In the genomic region with DNA sequence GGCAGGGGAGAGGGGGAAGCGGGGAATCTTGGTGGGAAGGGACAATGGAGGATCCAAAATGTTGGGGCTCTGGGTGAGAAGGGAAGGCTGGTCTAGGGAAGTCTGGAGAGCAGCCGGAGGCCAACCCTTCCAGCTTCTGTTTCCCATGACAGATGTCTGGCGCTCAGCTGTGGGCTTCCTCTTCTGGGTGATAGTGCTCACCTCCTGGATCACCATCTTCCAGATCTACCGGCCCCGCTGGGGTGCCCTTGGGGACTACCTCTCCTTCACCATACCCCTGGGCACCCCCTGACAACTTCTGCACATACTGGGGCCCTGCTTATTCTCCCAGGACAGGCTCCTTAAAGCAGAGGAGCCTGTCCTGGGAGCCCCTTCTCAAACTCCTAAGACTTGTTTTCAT, we compare ENCODE assay signal across 9 cellular contexts. TPM values are rescaled to one million over a fixed set of nuclear protein-coding genes. Genes with fewer than 3 reads are reported as not detected.
DNase-seq lines count a peak whose midpoint lies in the region; ATAC-seq and TF ChIP-seq lines count a peak whose summit lies in the region.
"Had no signal": no experiment of that assay in that cellular context is flagged by ENCODE, and none has a peak within 500 bp of the region (broad histone marks: within the 10 kb centered on the region; RNA-seq: fewer than 3 reads in every experiment).

No MANE protein-coding gene starts in this region.

- no peak for TF ChIP-seq CTCF in CD4-positive, alpha-beta T cell (IDR thresholded peaks at IDR 0.05)
- TF ChIP-seq CTCF in LNCaP clone FGC (IDR thresholded peaks at IDR 0.05; ENCODE audit: control insufficient read depth, extremely low read depth, insufficient read depth), result no peak
- TF ChIP-seq CTCF in colonic mucosa (IDR thresholded peaks at IDR 0.05), result no peak
- no peak for TF ChIP-seq CTCF in neural cell (IDR thresholded peaks at IDR 0.05; ENCODE audit: poor library complexity, severe bottlenecking)
- TF ChIP-seq CTCF in prostate gland (IDR thresholded peaks at IDR 0.05), result no peak

- 90% methylated on average over 5 of the region's 5 CpGs for WGBS in prostate gland

- peak overlapping the region; percentile 91 for H3K4me2 ChIP-seq in neural cell (ENCODE audit: low read length)

- peak overlapping the region; percentile 94 for H3K4me3 Mint-ChIP-seq in CD4-positive, alpha-beta T cell

- no peak overlapping the region for H3K27ac ChIP-seq in CD4-positive, alpha-beta T cell (ENCODE audit: low read depth, low read length)
- H3K27ac ChIP-seq in colonic mucosa, result no peak overlapping the region
- H3K27ac ChIP-seq in neural cell (ENCODE audit: low read length), result no peak overlapping the region
- no peak overlapping the region for H3K27ac ChIP-seq in prostate gland

- TF ChIP-seq RAD21 in neural cell (conservative IDR thresholded peaks at IDR 0.05), result no peak

- no peaks in the 10 kb centered on the region for H3K27me3 ChIP-seq in CD4-positive, alpha-beta T cell (ENCODE audit: control insufficient read depth, insufficient read depth, low read length)
- no peaks in the 10 kb centered on the region for H3K27me3 ChIP-seq in colonic mucosa
- H3K27me3 ChIP-seq in neural cell (ENCODE audit: insufficient read depth, low read depth, low read length), result no peaks in the 10 kb centered on the region
- H3K27me3 ChIP-seq in prostate gland (replicated peaks; ENCODE audit: insufficient read depth), result no peaks in the 10 kb centered on the region

- CTCF ChIA-PET in CD4-positive, alpha-beta T cell (lab: Charles Lee), result no interaction called here

- no peaks in the 10 kb centered on the region for H4K20me1 ChIP-seq in neural cell (ENCODE audit: insufficient read depth)

- H3K36me3 Mint-ChIP-seq in CD4-positive, alpha-beta T cell (ENCODE audit: low read depth), result peaks cover 30% of the 10 kb centered on the region

- TF ChIP-seq POLR2A in prostate gland (IDR thresholded peaks at IDR 0.05), result no peak

- no peaks in the 10 kb centered on the region for H3F3A ChIP-seq in neural cell (ENCODE audit: insufficient read depth, low read length, poor library complexity, severe bottlenecking)

- no peak for ATAC-seq in CD4-positive, alpha-beta T cell (ENCODE audit: poor library complexity)

- H3K79me2 ChIP-seq in neural cell (replicated peaks; ENCODE audit: insufficient read depth, low read length), result peaks cover 22% of the 10 kb centered on the region

- intact Hi-C loops in CD4-positive, alpha-beta T cell (cut with DNase I, micrococcal nuclease), result loop anchor here in 1 of 2 experiments (5.0 to 10.0 kb wide), 2 partner anchors 44 to 368 kb away; partner anchors contain the start of genes OVOL3, POLR2I, TBCB and ZBTB32
- intact Hi-C loops in colonic mucosa (cut with DNase I), result loop anchor here (10.0 kb wide), 1 partner anchor 188 kb away; the partner anchor contains the start of gene LRFN3
- intact Hi-C loops in prostate gland (cut with DNase I), result loop anchor here (10.0 kb wide), 1 partner anchor 468 kb away; the partner anchor contains the start of genes ZNF146 and ZNF565

- H3K4me1 ChIP-seq in colonic mucosa (no peaks in the 10 kb centered on the region), prostate gland (replicated peaks) (peaks cover 13% of the 10 kb centered on the region)

- no peak for TF ChIP-seq EP300 in neural cell (conservative IDR thresholded peaks at IDR 0.05; ENCODE audit: poor library complexity, severe bottlenecking)

- H3K27ac Mint-ChIP-seq in CD4-positive, alpha-beta T cell, result no peak overlapping the region

- H3K9me3 ChIP-seq in CD4-positive, alpha-beta T cell (ENCODE audit: control insufficient read depth, low read length), result no peaks in the 10 kb centered on the region
- H3K9me3 ChIP-seq in colonic mucosa (no peaks in the 10 kb centered on the region), neural cell (ENCODE audit: low read length) (no peaks in the 10 kb centered on the region), prostate gland (no peaks in the 10 kb centered on the region)

- peak overlapping the region; percentile 98 for H3K4me3 ChIP-seq in LNCaP clone FGC (ENCODE audit: low read depth, low read length)
- peak overlapping the region; percentile 89 for H3K4me3 ChIP-seq in colonic mucosa
- peak overlapping the region; percentile 94 for H3K4me3 ChIP-seq in neural cell (ENCODE audit: low read length)
- H3K4me3 ChIP-seq in prostate gland, result no peak overlapping the region

- H3K36me3 ChIP-seq in colonic mucosa (no peaks in the 10 kb centered on the region), neural cell (ENCODE audit: insufficient read depth, low read length) (no peaks in the 10 kb centered on the region), prostate gland (no peaks in the 10 kb centered on the region)

- POLR2A ChIA-PET in CD4-positive, alpha-beta T cell (lab: Charles Lee), result no interaction called here

- DNase-seq in CD4-positive, alpha-beta T cell, result no peak
- DNase-seq in LNCaP clone FGC (ENCODE audit: low read depth) (no peak), colonic mucosa (no peak), GOT3 (lab: John Stamatoyannopoulos, UW) (no peak), NCI-H187 (lab: John Stamatoyannopoulos, UW) (no peak), prostate gland (ENCODE audit: low spot score) (no peak), MV-4-11 (lab: John Stamatoyannopoulos, UW) (no peak)
- DNase-seq: stimulated activated naive CD4-positive, alpha-beta T cell treated with Interleukin-2 at 50 U/mL for 16 hours had no signal

- H3K9me3 Mint-ChIP-seq in CD4-positive, alpha-beta T cell, result no peaks in the 10 kb centered on the region

- peaks cover 47% of the 10 kb centered on the region for H3K4me1 Mint-ChIP-seq in CD4-positive, alpha-beta T cell (ENCODE audit: low read depth)

- H3K9ac ChIP-seq in colonic mucosa (ENCODE audit: low read depth in 2 of 2, low read length in 2 of 2) (peak overlapping the region in 1 of 2 donors; percentile 79), neural cell (ENCODE audit: low read length) (peak overlapping the region; percentile 81)

- no peak overlapping the region for H2AFZ ChIP-seq in neural cell (ENCODE audit: low read depth, low read length)

- no peaks in the 10 kb centered on the region for H3K9me2 ChIP-seq in neural cell (ENCODE audit: insufficient read depth, low read length)

- no peaks in the 10 kb centered on the region for H3K27me3 Mint-ChIP-seq in CD4-positive, alpha-beta T cell

TF ChIP-seq in neural cell, 6 proteins besides CTCF, POLR2A, EP300 and RAD21:
- TF ChIP-seq SMC3 (conservative IDR thresholded peaks at IDR 0.05; ENCODE audit: poor library complexity) (no peak), MXI1 (conservative IDR thresholded peaks at IDR 0.05; ENCODE audit: poor library complexity, severe bottlenecking) (no peak), EZH2 (IDR thresholded peaks at IDR 0.05; ENCODE audit: borderline replicate concordance, insufficient read depth, low read length, poor library complexity, severe bottlenecking) (no peak), POLR2AphosphoS5 (IDR thresholded peaks at IDR 0.05) (no peak), TAF1 (IDR thresholded peaks at IDR 0.05; ENCODE audit: low read depth) (no peak)
- TF ChIP-seq, protein P1, sequence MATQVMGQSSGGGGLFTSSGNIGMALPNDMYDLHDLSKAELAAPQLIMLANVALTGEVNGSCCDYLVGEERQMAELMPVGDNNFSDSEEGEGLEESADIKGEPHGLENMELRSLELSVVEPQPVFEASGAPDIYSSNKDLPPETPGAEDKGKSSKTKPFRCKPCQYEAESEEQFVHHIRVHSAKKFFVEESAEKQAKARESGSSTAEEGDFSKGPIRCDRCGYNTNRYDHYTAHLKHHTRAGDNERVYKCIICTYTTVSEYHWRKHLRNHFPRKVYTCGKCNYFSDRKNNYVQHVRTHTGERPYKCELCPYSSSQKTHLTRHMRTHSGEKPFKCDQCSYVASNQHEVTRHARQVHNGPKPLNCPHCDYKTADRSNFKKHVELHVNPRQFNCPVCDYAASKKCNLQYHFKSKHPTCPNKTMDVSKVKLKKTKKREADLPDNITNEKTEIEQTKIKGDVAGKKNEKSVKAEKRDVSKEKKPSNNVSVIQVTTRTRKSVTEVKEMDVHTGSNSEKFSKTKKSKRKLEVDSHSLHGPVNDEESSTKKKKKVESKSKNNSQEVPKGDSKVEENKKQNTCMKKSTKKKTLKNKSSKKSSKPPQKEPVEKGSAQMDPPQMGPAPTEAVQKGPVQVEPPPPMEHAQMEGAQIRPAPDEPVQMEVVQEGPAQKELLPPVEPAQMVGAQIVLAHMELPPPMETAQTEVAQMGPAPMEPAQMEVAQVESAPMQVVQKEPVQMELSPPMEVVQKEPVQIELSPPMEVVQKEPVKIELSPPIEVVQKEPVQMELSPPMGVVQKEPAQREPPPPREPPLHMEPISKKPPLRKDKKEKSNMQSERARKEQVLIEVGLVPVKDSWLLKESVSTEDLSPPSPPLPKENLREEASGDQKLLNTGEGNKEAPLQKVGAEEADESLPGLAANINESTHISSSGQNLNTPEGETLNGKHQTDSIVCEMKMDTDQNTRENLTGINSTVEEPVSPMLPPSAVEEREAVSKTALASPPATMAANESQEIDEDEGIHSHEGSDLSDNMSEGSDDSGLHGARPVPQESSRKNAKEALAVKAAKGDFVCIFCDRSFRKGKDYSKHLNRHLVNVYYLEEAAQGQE (IDR thresholded peaks at IDR 0.05; ENCODE audit: borderline replicate concordance), result no peak

RNA-seq across cellular contexts. Expression of gene PSENEN, which starts 1.1 kb away (rescaled TPM):
- 1 to 10 TPM; 7.3 to 9.4 TPM for total RNA-seq in CD4-positive, alpha-beta T cell
- total RNA-seq in colonic mucosa, result 10 to 100 TPM; 73.8 to 87.4 TPM
- polyA plus RNA-seq in neural cell, result 46.2 and 46.7 TPM in 2 replicates
- 18.0 and 22.3 TPM in 2 replicates for polyA minus RNA-seq in neural cell
- 10 to 100 TPM; 39.9 to 65.2 TPM for total RNA-seq in prostate gland

RNA-seq across cellular contexts. Expression of gene U2AF1L4, which starts 1.3 kb away (rescaled TPM):
- 10 to 100 TPM; 74.6 to 85.8 TPM for total RNA-seq in CD4-positive, alpha-beta T cell
- total RNA-seq in colonic mucosa (10 to 100 TPM; 14.9 to 18.7 TPM), prostate gland (10 to 100 TPM; 14.6 to 45.0 TPM)
- polyA plus RNA-seq in neural cell, result 54.7 and 57.0 TPM in 2 replicates
- polyA minus RNA-seq in neural cell, result 13.0 and 16.3 TPM in 2 replicates

RNA-seq across cellular contexts. Expression of gene LIN37, which starts 1.8 kb away (rescaled TPM):
- total RNA-seq in CD4-positive, alpha-beta T cell, result 1 to 10 TPM; 4.8 to 6.0 TPM
- total RNA-seq in colonic mucosa, result 1 to 10 TPM; 5.1 to 7.5 TPM
- polyA plus RNA-seq in neural cell, result 25.7 and 37.2 TPM in 2 replicates
- polyA minus RNA-seq in neural cell, result 14.9 and 17.1 TPM in 2 replicates
- total RNA-seq in prostate gland, result 10 to 100 TPM in 1 of 2 donors, 1 to 10 TPM in 1; 4.2 to 13.0 TPM

RNA-seq across cellular contexts. Expression of gene IGFLR1, which starts 4.3 kb away (rescaled TPM):
- 10 to 100 TPM; 40.3 to 43.1 TPM for total RNA-seq in CD4-positive, alpha-beta T cell
- total RNA-seq in colonic mucosa (1 to 10 TPM; 5.4 to 6.9 TPM), prostate gland (10 to 100 TPM in 1 of 2 donors, 1 to 10 TPM in 1; 9.4 to 16.1 TPM)
- polyA plus RNA-seq in neural cell, result 4.6 and 7.2 TPM in 2 replicates
- not detected in 2 replicates for polyA minus RNA-seq in neural cell

RNA-seq across cellular contexts. Expression of gene HSPB6, which starts 10.3 kb away (rescaled TPM):
- not detected for total RNA-seq in CD4-positive, alpha-beta T cell
- total RNA-seq in colonic mucosa (10 to 100 TPM in 1 of 2 donors, 1 to 10 TPM in 1; 6.3 to 23.6 TPM), prostate gland (10 to 100 TPM; 32.2 to 78.5 TPM)
- not detected in 2 replicates for polyA plus RNA-seq in neural cell
- polyA minus RNA-seq in neural cell, result not detected in 2 replicates

Comparison
In these comparisons a context has a peak if more than half of its experiments do, and no peak if none do; other contexts are left out.
1. H3K4me3 ChIP-seq: peak in LNCaP clone FGC (single experiment), colonic mucosa (single experiment) and neural cell (single experiment); none in prostate gland (0 of 2).